In genomic region chr13:100530645-100531044, GRCh38 we compare ENCODE assay signal across 18 cellular contexts. TPM values are rescaled to one million over a fixed set of nuclear protein-coding genes. Genes with fewer than 3 reads are reported as not detected.
DNase-seq lines count a peak whose midpoint lies in the region; FAIRE-seq and TF ChIP-seq lines count a peak whose summit lies in the region.
"Had no signal": no experiment of that assay in that cellular context is flagged by ENCODE, and none has a peak within 500 bp of the region (broad histone marks: within the 10 kb centered on the region; RNA-seq: fewer than 3 reads in every experiment).

No MANE protein-coding gene starts in this region.

- no peak for TF ChIP-seq RAD21 in H1 (IDR thresholded peaks at IDR 0.05 in 1 of 2, conservative IDR thresholded peaks at IDR 0.05 in 1 of 2; ENCODE audit: low read depth in 2 of 2, low read length in 2 of 2)

- no peak overlapping the region for H3K56ac ChIP-seq in H1 (replicated peaks; ENCODE audit: insufficient read length, low read depth, low read length)

- no peak overlapping the region for H3K4me3 Mint-ChIP-seq in Calu3 (ENCODE audit: low read depth, unreplicated experiment)
- H3K4me3 Mint-ChIP-seq: activated CD4-positive, alpha-beta memory T cell treated with anti-CD3 and anti-CD28 coated beads, Interleukin-2, amount 10 ng/mL, durations not matched to agents 7 days and 5 days; CD14-positive monocyte; effector memory CD8-positive, alpha-beta T cell had no signal

- no peak for TF ChIP-seq CTCF in H1 (IDR thresholded peaks at IDR 0.05; ENCODE audit: control extremely low read depth in 1 of 3, insufficient read depth in 1 of 3, low read depth in 1 of 3, low read length in 3 of 3)
- TF ChIP-seq CTCF in WERI-Rb-1 (IDR thresholded peaks at IDR 0.05; ENCODE audit: low read depth, low read length), result no peak
- no peak for TF ChIP-seq CTCF in esophagus muscularis mucosa (IDR thresholded peaks at IDR 0.05)
- no peak for TF ChIP-seq CTCF in Calu3 (IDR thresholded peaks at IDR 0.05; ENCODE audit: unreplicated experiment)

- no peak for FAIRE-seq in H1 (lab: Jason Lieb, UNC)
- FAIRE-seq: GM12892 had no signal

- 26 to 28% methylated on average over 8 of the region's 8 CpGs for WGBS in GM23248 (ENCODE audit: low coverage in 1 of 2, low lambda C conversion rate in 2 of 2, missing lambda C conversion rate in 2 of 2), 2 experiments
- 79% methylated on average over 8 of the region's 8 CpGs; no CpG with 5 or more reads in 1 of the 2 experiments for WGBS in H1 (ENCODE audit: extremely low coverage in 1 of 2, insufficient coverage in 1 of 2, insufficient read length in 1 of 2, insufficient replicate concordance in 2 of 2, low coverage in 1 of 2, low lambda C conversion rate in 2 of 2, missing lambda C conversion rate in 1 of 2), 2 experiments
- WGBS in mesenchymal stem cell, result 80% methylated on average over 8 of the region's 8 CpGs
- 84% methylated on average over 8 of the region's 8 CpGs for WGBS in esophagus muscularis mucosa

- no peaks in the 10 kb centered on the region for H4K20me1 ChIP-seq in GM23248 (ENCODE audit: insufficient read depth)
- no peaks in the 10 kb centered on the region for H4K20me1 ChIP-seq in H1 (replicated peaks in 1 of 2; ENCODE audit: control insufficient read depth in 1 of 2, insufficient read depth in 2 of 2, low read length in 2 of 2)

- H4K91ac ChIP-seq in H1 (replicated peaks; ENCODE audit: insufficient read length, low read length), result no peak overlapping the region
- no peak overlapping the region for H4K91ac ChIP-seq in mesenchymal stem cell (ENCODE audit: low read length)

- H2BK20ac ChIP-seq in H1 (ENCODE audit: low read length), result no peak overlapping the region

- H3K9me3 ChIP-seq in GM23248 (ENCODE audit: low read depth), result no peaks in the 10 kb centered on the region
- no peaks in the 10 kb centered on the region for H3K9me3 ChIP-seq in H1 (ENCODE audit: insufficient read depth in 2 of 2, low read depth in 1 of 2, low read length in 1 of 2)
- no peaks in the 10 kb centered on the region for H3K9me3 ChIP-seq in mesenchymal stem cell (ENCODE audit: control insufficient read depth, low read length)
- no peaks in the 10 kb centered on the region for H3K9me3 ChIP-seq in WERI-Rb-1 (ENCODE audit: severe bottlenecking)
- H3K9me3 ChIP-seq in esophagus muscularis mucosa, result no peaks in the 10 kb centered on the region
- H3K9me3 ChIP-seq: body of pancreas had no signal

- H3K9me3 Mint-ChIP-seq in Calu3 (ENCODE audit: low read depth, unreplicated experiment), result no peaks in the 10 kb centered on the region
- H3K9me3 Mint-ChIP-seq: activated CD4-positive, alpha-beta memory T cell treated with anti-CD3 and anti-CD28 coated beads, Interleukin-2, amount 10 ng/mL, durations not matched to agents 7 days and 5 days; effector memory CD8-positive, alpha-beta T cell had no signal

- intact Hi-C loops in esophagus muscularis mucosa (cut with DNase I), result no loop called here
- intact Hi-C loops in Calu3 (cut with micrococcal nuclease; ENCODE audit: unreplicated experiment), result no loop called here

- no peak overlapping the region for H2BK12ac ChIP-seq in H1 (ENCODE audit: low read depth, low read length)
- H2BK12ac ChIP-seq in mesenchymal stem cell (ENCODE audit: low read length in 2 of 2), result no peak overlapping the region

- CTCF ChIA-PET in H1 (lab: Charles Lee; ENCODE audit: partially characterized antibody), result interaction anchor here (0.9 to 4.6 kb wide), 7 partner anchors 8 to 875 kb away, joined by 3 to 32 read pairs (median 3); no protein-coding TSS in a partner anchor
- CTCF ChIA-PET in Calu3 (lab: Charles Lee), result no interaction called here

- POLR2A ChIA-PET in H1 (lab: Charles Lee; ENCODE audit: partially characterized antibody), result interaction anchor here (1.6 kb wide), 1 partner anchor 20 kb away, joined by 3 read pairs; no protein-coding TSS in a partner anchor

- H3K14ac ChIP-seq in H1 (ENCODE audit: insufficient read length) (no peak overlapping the region), mesenchymal stem cell (ENCODE audit: low read length in 2 of 2) (peak overlapping the region in 1 of 2 experiments; percentile 23)

- H3K18ac ChIP-seq in H1 (ENCODE audit: extremely low read depth, low read length), result no peak overlapping the region
- H3K18ac ChIP-seq in mesenchymal stem cell (ENCODE audit: low read depth in 1 of 2, low read length in 2 of 2), result no peak overlapping the region

- in situ Hi-C loops in GM23248 (cut with MboI), result loop anchor here (10.0 kb wide), 1 partner anchor 606 kb away; no protein-coding TSS in a partner anchor

- no peaks in the 10 kb centered on the region for H3K9me2 ChIP-seq in GM23248 (ENCODE audit: insufficient read depth)

- no peaks in the 10 kb centered on the region for H3K4me1 Mint-ChIP-seq in Calu3 (ENCODE audit: low read depth, unreplicated experiment)
- H3K4me1 Mint-ChIP-seq: activated CD4-positive, alpha-beta memory T cell treated with anti-CD3 and anti-CD28 coated beads, Interleukin-2, amount 10 ng/mL, durations not matched to agents 7 days and 5 days; CD14-positive monocyte had no signal

- H3K23ac ChIP-seq in H1 (ENCODE audit: insufficient read length) (no peak overlapping the region), mesenchymal stem cell (ENCODE audit: low read length in 2 of 2) (no peak overlapping the region)

- H3K79me2 ChIP-seq in GM23248 (ENCODE audit: insufficient read depth), result no peaks in the 10 kb centered on the region
- H3K79me2 ChIP-seq in H1 (ENCODE audit: control insufficient read depth in 1 of 2, insufficient read depth in 2 of 2, low read length in 2 of 2), result no peaks in the 10 kb centered on the region

- H4K5ac ChIP-seq in H1 (ENCODE audit: insufficient read length, low read depth, low read length), result no peak overlapping the region

- no peak overlapping the region for H2AFZ ChIP-seq in GM23248
- no peak overlapping the region for H2AFZ ChIP-seq in H1 (ENCODE audit: low read length)
- H2AFZ ChIP-seq in mesenchymal stem cell (ENCODE audit: low read depth, low read length), result no peak overlapping the region

- no peak overlapping the region for H3K4ac ChIP-seq in H1 (replicated peaks; ENCODE audit: insufficient read length, low read depth, low read length)
- no peak overlapping the region for H3K4ac ChIP-seq in mesenchymal stem cell (ENCODE audit: low read depth in 1 of 2, low read length in 2 of 2)

- no peak overlapping the region for H2BK120ac ChIP-seq in H1 (replicated peaks; ENCODE audit: low read depth, low read length)
- no peak overlapping the region for H2BK120ac ChIP-seq in mesenchymal stem cell (ENCODE audit: low read depth, low read length)

- no peak for TF ChIP-seq EP300 in H1 (IDR thresholded peaks at IDR 0.05; ENCODE audit: borderline replicate concordance in 1 of 2, low read depth in 2 of 2, low read length in 2 of 2)
- TF ChIP-seq EP300 in esophagus muscularis mucosa (IDR thresholded peaks at IDR 0.05), result no peak

- no peaks in the 10 kb centered on the region for H3K27me3 Mint-ChIP-seq in Calu3 (ENCODE audit: unreplicated experiment)
- H3K27me3 Mint-ChIP-seq: activated CD4-positive, alpha-beta memory T cell treated with anti-CD3 and anti-CD28 coated beads, Interleukin-2, amount 10 ng/mL, durations not matched to agents 7 days and 5 days; effector memory CD8-positive, alpha-beta T cell had no signal

- TF ChIP-seq POLR2A in H1 (IDR thresholded peaks at IDR 0.05; ENCODE audit: control extremely low read depth in 1 of 2, low read depth in 2 of 2, low read length in 2 of 2) (no peak), esophagus muscularis mucosa (IDR thresholded peaks at IDR 0.05; ENCODE audit: low read depth) (no peak)

- H4K8ac ChIP-seq in H1 (ENCODE audit: extremely low read depth, insufficient read depth, low read length) (no peak overlapping the region), mesenchymal stem cell (ENCODE audit: low read length) (no peak overlapping the region)

- H3K27ac Mint-ChIP-seq in Calu3 (ENCODE audit: unreplicated experiment), result no peak overlapping the region
- H3K27ac Mint-ChIP-seq: activated CD4-positive, alpha-beta memory T cell treated with anti-CD3 and anti-CD28 coated beads, Interleukin-2, amount 10 ng/mL, durations not matched to agents 7 days and 5 days had no signal

- H3K79me1 ChIP-seq in H1 (ENCODE audit: low read depth, low read length) (no peaks in the 10 kb centered on the region), mesenchymal stem cell (replicated peaks; ENCODE audit: low read length, poor library complexity, severe bottlenecking) (peaks cover 15% of the 10 kb centered on the region)

- H3K27ac ChIP-seq in GM23248 (no peak overlapping the region), H1 (ENCODE audit: low read depth, low read length) (no peak overlapping the region), mesenchymal stem cell (ENCODE audit: low read length, poor library complexity, severe bottlenecking) (no peak overlapping the region), WERI-Rb-1 (no peak overlapping the region), esophagus muscularis mucosa (replicated peaks in 1 of 4) (no peak overlapping the region)
- H3K27ac ChIP-seq: body of pancreas had no signal

- H3K4me3 ChIP-seq in GM23248 (no peak overlapping the region), H1 (ENCODE audit: extremely low read depth in 1 of 4, insufficient read depth in 2 of 4, low read depth in 3 of 4, low read length in 4 of 4) (no peak overlapping the region), mesenchymal stem cell (ENCODE audit: insufficient read depth in 1 of 2, low read depth in 1 of 2, low read length in 2 of 2) (no peak overlapping the region), WERI-Rb-1 (ENCODE audit: low read depth, low read length) (no peak overlapping the region), esophagus muscularis mucosa (no peak overlapping the region)
- H3K4me3 ChIP-seq: body of pancreas had no signal

- peak overlapping the region; percentile 49; the same call in 1 of the 2 replicates for H2BK5ac ChIP-seq in H1 (ENCODE audit: low read depth, low read length)
- H2BK5ac ChIP-seq in mesenchymal stem cell (ENCODE audit: low read depth, low read length, poor library complexity, severe bottlenecking), result no peak overlapping the region

- no peak overlapping the region for H3K4me2 ChIP-seq in GM23248 (ENCODE audit: unreplicated experiment)
- H3K4me2 ChIP-seq in H1 (ENCODE audit: insufficient read depth in 1 of 2, low read depth in 2 of 2, low read length in 2 of 2), result peak overlapping the region in 1 of 2 experiments; percentile 13; a peak in 1 of 4 replicates
- H3K4me2 ChIP-seq in mesenchymal stem cell (ENCODE audit: low read length, poor library complexity, severe bottlenecking), result no peak overlapping the region

- H2AK5ac ChIP-seq in H1 (ENCODE audit: low read depth, low read length), result no peak overlapping the region
- H2AK5ac ChIP-seq in mesenchymal stem cell (ENCODE audit: low read length, severe bottlenecking), result no peak overlapping the region

- no peak overlapping the region for H2BK15ac ChIP-seq in H1 (ENCODE audit: low read length)
- no peak overlapping the region for H2BK15ac ChIP-seq in mesenchymal stem cell (ENCODE audit: low read depth, poor library complexity, severe bottlenecking)

- peak; percentile 40 for DNase-seq in AG20443 (ENCODE audit: low spot score)
- peak; percentile 36 for DNase-seq in GM23248
- peak in 1 of 2 experiments; percentile 47 for DNase-seq in H1 (ENCODE audit: low read depth in 1 of 2, low spot score in 2 of 2)
- peak; percentile 19 for DNase-seq in mesenchymal stem cell
- DNase-seq in WERI-Rb-1, result no peak
- DNase-seq in esophagus muscularis mucosa (ENCODE audit: extremely low spot score), result no peak
- no peak for DNase-seq in Calu3
- DNase-seq: activated CD4-positive, alpha-beta memory T cell treated with anti-CD3 and anti-CD28 coated beads, Interleukin-2, amount 10 ng/mL, durations not matched to agents 7 days and 5 days; activated gamma-delta T cell treated with Interleukin-2 at 50 U/mL for 16 hours; body of pancreas; effector memory CD8-positive, alpha-beta T cell; Karpas-422; NCI-H187 treated with DMSO at 0.1 percent for 48 hours; Right ventricle myocardium superior; stimulated activated CD4-positive, alpha-beta T cell treated with anti-CD3 and anti-CD28 coated beads, Interleukin-2, amount 100 ng/mL, for 48 hours; T1000 had no signal

- no peaks in the 10 kb centered on the region for H3K36me3 ChIP-seq in GM23248 (ENCODE audit: low read depth)
- peaks cover 0 to 4% (median 2%) of the 10 kb centered on the region in 4 experiments; a peak in 2 of 8 replicates for H3K36me3 ChIP-seq in H1 (ENCODE audit: control insufficient read depth in 2 of 4, insufficient read depth in 4 of 4, low read length in 3 of 4)
- H3K36me3 ChIP-seq in mesenchymal stem cell (ENCODE audit: control insufficient read depth in 1 of 2, insufficient read depth in 2 of 2, low read depth in 1 of 2, low read length in 2 of 2), result peaks cover 36 to 70% of the 10 kb centered on the region in 2 experiments
- H3K36me3 ChIP-seq in WERI-Rb-1, result peaks cover 17% of the 10 kb centered on the region
- peaks cover 10 to 58% (median 39%) of the 10 kb centered on the region in 4 donors for H3K36me3 ChIP-seq in esophagus muscularis mucosa

- BruUV-seq in Calu3 (replicated peaks; lab: Mats Ljungman, UMichigan), result no TSS peak

- H3K9ac ChIP-seq in GM23248, result no peak overlapping the region
- no peak overlapping the region for H3K9ac ChIP-seq in H1 (replicated peaks in 1 of 4; ENCODE audit: extremely low read depth in 1 of 4, low read depth in 3 of 4, low read length in 3 of 4)
- peak overlapping the region; percentile 66 for H3K9ac ChIP-seq in mesenchymal stem cell (ENCODE audit: low read length)

- 0 out of 2 replicates have a peak, but pooled peaks cover 4% of the 10 kb centered on the region for H3K4me1 ChIP-seq in GM23248 (ENCODE audit: insufficient read depth)
- peaks cover 2 to 10% (median 3%) of the 10 kb centered on the region in 4 experiments for H3K4me1 ChIP-seq in H1 (replicated peaks in 1 of 4; ENCODE audit: control insufficient read depth in 3 of 4, insufficient read depth in 4 of 4, low read length in 3 of 4)
- H3K4me1 ChIP-seq in mesenchymal stem cell (ENCODE audit: control insufficient read depth, insufficient read depth, low read depth, low read length), result peaks cover 3% of the 10 kb centered on the region
- H3K4me1 ChIP-seq in esophagus muscularis mucosa, result no peaks in the 10 kb centered on the region

- H3K27me3 ChIP-seq in GM23248 (replicated peaks; ENCODE audit: insufficient read depth) (no peaks in the 10 kb centered on the region), H1 (replicated peaks in 1 of 4; ENCODE audit: control insufficient read depth in 3 of 4, extremely low read depth in 1 of 4, insufficient read depth in 3 of 4, low read length in 3 of 4) (no peaks in the 10 kb centered on the region), mesenchymal stem cell (ENCODE audit: control insufficient read depth in 1 of 2, insufficient read depth in 1 of 2, low read length in 2 of 2) (no peaks in the 10 kb centered on the region), WERI-Rb-1 (ENCODE audit: insufficient read depth, low read depth, severe bottlenecking) (no peaks in the 10 kb centered on the region), esophagus muscularis mucosa (no peaks in the 10 kb centered on the region)
- H3K27me3 ChIP-seq: body of pancreas had no signal

- H3F3A ChIP-seq in GM23248 (ENCODE audit: insufficient read depth), result no peaks in the 10 kb centered on the region

- no peaks in the 10 kb centered on the region for H3K23me2 ChIP-seq in H1 (ENCODE audit: low read depth, low read length)

- no peaks in the 10 kb centered on the region for H3K36me3 Mint-ChIP-seq in Calu3 (ENCODE audit: insufficient read depth, unreplicated experiment)

RNA-seq across cellular contexts. Expression of gene GGACT, which starts 57.9 kb away (rescaled TPM):
- total RNA-seq in GM23248 (2014; rRNA removed; shearing (Covaris generic)), result 1.6 and 2.8 TPM in 2 replicates
- polyA plus RNA-seq in GM23248 (2016; fragmentation: Nextera tagmentation; extraction: Ambion mirVana) (5.7 and 8.5 TPM in 2 replicates), H1 (2011; rRNA removed) (1.1 TPM in 2 replicates)
- total RNA-seq in H1 (2021; fragmentation: NEBNext Ultra II Directional; extraction: Animal tissue kit (Norgen Biotek cat#: 25700)), result 0.77 and 1.5 TPM in 2 replicates
- polyA plus RNA-seq in H1 (2011; cell fraction: cytosol; rRNA removed), result 0.89 TPM
- 0.63 TPM for polyA plus RNA-seq in H1 (2011; cell fraction: nucleus; rRNA removed)
- polyA plus RNA-seq in H1 (2012, experiment 1 of 2), result 1.1 to 2.6 TPM (median 1.7 TPM) in 4 replicates
- 2.7 TPM for polyA plus RNA-seq in H1 (2012, experiment 2 of 2)
- 1.1 TPM for polyA plus RNA-seq in H1 (2013, experiment 1 of 2)
- polyA plus RNA-seq in H1 (2013, experiment 2 of 2), result 1.1 TPM
- 0.35 and 1.00 TPM in 2 replicates for polyA minus RNA-seq in H1 (2011; rRNA and poly(A)+ RNA removed)
- polyA minus RNA-seq in H1 (2011; cell fraction: cytosol; rRNA and poly(A)+ RNA removed), result not detected
- polyA minus RNA-seq in H1 (2011; cell fraction: nucleus; rRNA and poly(A)+ RNA removed), result 1.00 TPM
- 3.8 TPM for polyA plus RNA-seq in mesenchymal stem cell (2013, experiment 1 of 2)
- polyA plus RNA-seq in mesenchymal stem cell (2013, experiment 2 of 2), result 4.5 TPM
- total RNA-seq in esophagus muscularis mucosa (1 to 10 TPM; 1.2 to 2.9 (median 1.3) TPM), Calu3 (2022) (2.5 and 2.6 TPM in 2 replicates)

Comparison
In these comparisons a context has a peak if more than half of its experiments do, and no peak if none do; other contexts are left out.
1. DNase-seq: peak in AG20443 (single experiment), GM23248 (single experiment) and mesenchymal stem cell (single experiment); none in WERI-Rb-1 (single experiment), esophagus muscularis mucosa (single experiment) and Calu3 (single experiment).